ENCODE assay signal across 8 cellular contexts in the genomic region with DNA sequence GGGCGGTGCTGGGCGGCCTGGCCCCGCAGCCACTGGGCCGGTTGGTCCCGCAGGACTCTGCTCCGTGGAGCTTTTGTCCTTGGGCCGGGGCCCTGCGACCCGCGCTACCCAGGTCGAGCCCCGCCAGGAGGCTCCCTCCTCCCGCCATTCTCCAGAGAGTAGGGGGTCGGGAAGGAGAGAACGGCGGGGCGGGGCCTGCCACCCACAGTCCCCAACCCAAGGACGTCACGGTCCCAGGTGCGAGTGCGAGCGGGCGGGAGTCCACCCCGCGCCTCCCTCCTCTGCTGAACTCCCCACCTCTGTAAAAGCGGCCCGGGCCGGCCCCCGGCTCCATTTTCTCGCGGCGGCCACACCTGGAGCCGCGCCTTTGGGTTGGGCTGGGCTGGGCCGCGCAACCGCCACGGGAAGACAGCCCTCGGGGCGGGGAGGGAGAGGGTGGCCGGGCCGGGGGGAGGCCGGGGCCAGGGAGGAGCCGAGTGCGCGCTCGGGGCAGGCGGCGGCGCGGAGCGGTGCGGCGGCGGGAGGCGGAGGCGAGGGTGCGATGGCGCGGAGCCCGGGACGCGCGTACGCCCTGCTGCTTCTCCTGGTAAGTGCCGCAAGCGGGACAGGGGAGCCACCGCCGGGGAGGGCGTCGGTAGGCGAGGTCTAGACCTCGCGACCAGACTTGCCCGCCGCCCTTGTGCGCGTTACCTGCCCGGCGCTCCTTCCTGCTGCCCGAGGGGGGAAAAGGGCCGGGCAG. TPM values are rescaled to one million over a fixed set of nuclear protein-coding genes. Genes with fewer than 3 reads are reported as not detected.
DNase-seq lines count a peak whose midpoint lies in the region; ATAC-seq and TF ChIP-seq lines count a peak whose summit lies in the region.

A gene (plus strand): TSS at position 467 of the 739 bp plus-strand sequence. CDS start 75 bp downstream, at position 542.

- H3K79me2 ChIP-seq in neural progenitor cell (ENCODE audit: low read depth): peaks cover 44% of the 10 kb centered on the region

- H2AFZ ChIP-seq in neural progenitor cell (replicated peaks): peak within 1 kb of the TSS; percentile 93

- H3K27ac ChIP-seq in neural progenitor cell: no peak within 1 kb of the TSS

- H3K4me3 Mint-ChIP-seq in neural progenitor cell: peak within 1 kb of the TSS; percentile 96

- no peaks in the 10 kb centered on the region for H3K36me3 ChIP-seq in neural progenitor cell

- H4K20me1 ChIP-seq in neural progenitor cell (ENCODE audit: low read depth): no peaks in the 10 kb centered on the region

- H3K9me3 ChIP-seq in neural progenitor cell (ENCODE audit: low read depth): no peaks in the 10 kb centered on the region

- peaks cover 16% of the 10 kb centered on the region for H3K27me3 Mint-ChIP-seq in neural progenitor cell (ENCODE audit: insufficient read depth, low read depth)

- peaks cover 19% of the 10 kb centered on the region for H3K4me1 ChIP-seq in neural progenitor cell

- TF ChIP-seq CTCF in GM13976 (IDR thresholded peaks at IDR 0.05; ENCODE audit: borderline replicate concordance, control extremely low read depth, extremely low read depth, insufficient read depth, missing control alignments): no peak
- TF ChIP-seq CTCF in foreskin fibroblast (IDR thresholded peaks at IDR 0.05; ENCODE audit: low read depth, low read length): no peak
- no peak for TF ChIP-seq CTCF in neural progenitor cell (IDR thresholded peaks at IDR 0.05)

- peak within 1 kb of the TSS; percentile 83 for H3K4me3 ChIP-seq in Jurkat, Clone E6-1 (ENCODE audit: low read length)
- H3K4me3 ChIP-seq in foreskin fibroblast (ENCODE audit: low read depth in 1 of 2, low read length in 2 of 2): peak within 1 kb of the TSS; percentile 18 to 42
- peak within 1 kb of the TSS; percentile 69 for H3K4me3 ChIP-seq in neural progenitor cell

- in situ Hi-C loops in GM13976 (cut with MboI; ENCODE audit: low sequenced_read_pairs, unreplicated experiment): no loop called here

- H3K9ac ChIP-seq in neural progenitor cell: peak within 1 kb of the TSS; percentile 33

- peak; percentile 90 for DNase-seq in GM13976 (ENCODE audit: low spot score)
- DNase-seq in Jurkat, Clone E6-1 (ENCODE audit: low read depth, low spot score): peak; percentile 15
- DNase-seq in activated CD8-positive, alpha-beta memory T cell treated with anti-CD3 and anti-CD28 coated beads for 24 hours: peak; percentile 60
- DNase-seq in foreskin fibroblast: peak in 1 of 2 donors; percentile 1
- DNase-seq in neural progenitor cell (ENCODE audit: low spot score): peak; percentile 85
- no peak for DNase-seq in CD1c-positive myeloid dendritic cell (ENCODE audit: extremely low spot score)
- DNase-seq in NCI-H1436 (lab: John Stamatoyannopoulos, UW): no peak

- peak; percentile 43 for ATAC-seq in GM21786 (IDR thresholded peaks at IDR 0.05; ENCODE audit: unreplicated experiment)

- no peaks in the 10 kb centered on the region for H3K36me3 Mint-ChIP-seq in neural progenitor cell

- peak within 1 kb of the TSS; percentile 43 for H3K27ac Mint-ChIP-seq in neural progenitor cell

- H3K4me1 Mint-ChIP-seq in neural progenitor cell: peaks cover 7% of the 10 kb centered on the region

- peaks cover 19% of the 10 kb centered on the region for H3K27me3 ChIP-seq in neural progenitor cell

- H3K4me2 ChIP-seq in neural progenitor cell: peak within 1 kb of the TSS; percentile 98

- no peaks in the 10 kb centered on the region for H3K9me3 Mint-ChIP-seq in neural progenitor cell

- H3F3A ChIP-seq in neural progenitor cell (ENCODE audit: low read depth): peaks cover 9% of the 10 kb centered on the region

RNA-seq across cellular contexts. Expression of the gene that starts here (rescaled TPM):
- 22.7 TPM for polyA plus RNA-seq in Jurkat, Clone E6-1 (2012; ENCODE audit: insufficient read depth, insufficient read length)
- total RNA-seq in neural progenitor cell (ENCODE audit: low replicate concordance): 50.5 and 65.6 TPM in 2 replicates

Comparison
In these comparisons a context has a peak if more than half of its experiments do, and no peak if none do; other contexts are left out.
1. DNase-seq: peak in GM13976 (single experiment), Jurkat, Clone E6-1 (single experiment), activated CD8-positive, alpha-beta memory T cell treated with anti-CD3 and anti-CD28 coated beads for 24 hours (single experiment) and neural progenitor cell (single experiment); none in CD1c-positive myeloid dendritic cell (single experiment) and NCI-H1436 (single experiment).
2. H3K4me3 ChIP-seq: peak in every context shown above with its lines; median percentile 83 in Jurkat, Clone E6-1; 69 in neural progenitor cell; 30 in foreskin fibroblast.